ENCODE assay signal across 8 cellular contexts in the genomic region with DNA sequence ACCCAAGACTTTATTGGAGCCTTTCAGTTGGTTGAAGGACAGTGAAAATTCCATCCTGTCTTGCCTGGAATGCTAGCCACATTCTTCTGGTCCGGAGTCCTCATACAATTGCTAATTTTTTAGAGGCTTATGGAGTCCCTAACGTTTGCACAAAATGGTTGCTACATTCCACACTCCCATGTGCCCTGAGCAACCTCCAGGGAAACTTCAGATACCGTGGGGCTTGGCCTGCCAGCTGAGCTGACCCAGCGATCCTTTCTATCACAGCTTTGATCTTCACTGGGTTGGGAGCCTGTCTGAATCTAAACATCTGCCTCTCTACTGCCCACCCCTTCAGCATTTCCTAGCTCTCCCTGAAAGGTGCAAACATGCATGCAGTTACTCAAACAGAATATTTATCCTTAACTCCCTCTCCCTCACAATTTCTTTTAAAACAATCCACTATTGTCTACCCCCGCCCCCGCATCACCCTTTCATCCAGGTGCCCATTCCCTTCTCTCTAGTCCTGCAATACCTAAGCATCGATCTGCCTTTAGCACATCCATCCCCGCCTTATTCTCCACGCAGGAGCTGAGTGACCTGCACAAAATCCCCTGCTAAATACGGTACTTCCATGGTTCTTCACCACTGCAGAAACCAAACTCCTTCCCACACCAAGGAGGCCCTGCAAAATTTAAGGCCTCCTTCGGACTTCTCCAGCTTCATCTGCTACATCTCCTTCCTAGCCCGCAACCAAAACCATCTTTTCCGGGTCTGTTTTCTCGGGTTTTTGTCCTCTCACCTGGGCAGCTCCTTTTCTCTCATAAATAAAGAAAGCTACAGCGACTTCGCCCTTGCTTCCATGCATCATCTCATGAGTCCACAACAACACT. TPM values are rescaled to one million over a fixed set of nuclear protein-coding genes. Genes with fewer than 3 reads are reported as not detected.
DNase-seq lines count a peak whose midpoint lies in the region; TF ChIP-seq lines count a peak whose summit lies in the region.

No MANE protein-coding gene starts in this region.

- H3K4me3 ChIP-seq in MG63 (peak overlapping the region; percentile 67), colonic mucosa (peak overlapping the region; percentile 88), muscle layer of duodenum (ENCODE audit: low read depth in 1 of 2, low read length in 2 of 2) (peak overlapping the region; percentile 96 to 99)

- intact Hi-C loops in colonic mucosa (cut with DNase I): loop anchor here (10.0 kb wide), 1 partner anchor 49 kb away; no protein-coding TSS in a partner anchor

- H3K36me3 ChIP-seq in MG63 (no peaks in the 10 kb centered on the region), colonic mucosa (no peaks in the 10 kb centered on the region), muscle layer of duodenum (ENCODE audit: control insufficient read depth in 1 of 2, insufficient read depth in 2 of 2, low read length in 2 of 2) (no peaks in the 10 kb centered on the region)

- no peak for TF ChIP-seq CTCF in colonic mucosa (IDR thresholded peaks at IDR 0.05)

- no peaks in the 10 kb centered on the region for H3K9me3 ChIP-seq in MG63
- H3K9me3 ChIP-seq in colonic mucosa: no peaks in the 10 kb centered on the region
- H3K9me3 ChIP-seq in muscle layer of duodenum (ENCODE audit: control insufficient read depth in 1 of 2, low read length in 2 of 2): no peaks in the 10 kb centered on the region

- DNase-seq in EH (ENCODE audit: low read depth) (peak; percentile 80), MG63 (no peak), colonic mucosa (peak; percentile 25), foreskin melanocyte (no peak), RKO (ENCODE audit: low spot score) (no peak), mesenteric fat pad (ENCODE audit: low spot score) (no peak)
- no peak for DNase-seq in stimulated activated CD4-positive, alpha-beta T cell treated with anti-CD3 and anti-CD28 coated beads, Interleukin-1b, Interleukin-23, amount 100 ng/mL, for 48 hours

- H3K27ac ChIP-seq in colonic mucosa: peak overlapping the region; percentile 89
- peak overlapping the region; percentile 73 for H3K27ac ChIP-seq in muscle layer of duodenum (ENCODE audit: low read length)

- H3K4me1 ChIP-seq in colonic mucosa (peaks cover 8% of the 10 kb centered on the region), muscle layer of duodenum (ENCODE audit: control insufficient read depth in 1 of 2, insufficient read depth in 2 of 2, low read length in 2 of 2) (peaks cover 9 to 15% of the 10 kb centered on the region in 2 donors)

- no peaks in the 10 kb centered on the region for H3K27me3 ChIP-seq in MG63
- no peaks in the 10 kb centered on the region for H3K27me3 ChIP-seq in colonic mucosa
- no peaks in the 10 kb centered on the region for H3K27me3 ChIP-seq in muscle layer of duodenum (ENCODE audit: low read depth, low read length)

- peak overlapping the region; percentile 94 to 96 for H3K9ac ChIP-seq in colonic mucosa (ENCODE audit: low read depth in 2 of 2, low read length in 2 of 2)

RNA-seq across cellular contexts. Expression of a gene that starts 0.8 kb away (rescaled TPM):
- total RNA-seq in MG63 (2014; rRNA removed; shearing (Covaris generic); ENCODE audit: low replicate concordance): 1.9 and 2.5 TPM in 2 replicates
- 10 to 100 TPM; 13.6 to 21.5 TPM for total RNA-seq in colonic mucosa
- total RNA-seq in mesenteric fat pad: 10.0 TPM

Comparison
In these comparisons a context has a peak if more than half of its experiments do, and no peak if none do; other contexts are left out.
1. DNase-seq: peak in EH (single experiment) and colonic mucosa (single experiment); none in MG63 (single experiment), foreskin melanocyte (single experiment), RKO (single experiment), stimulated activated CD4-positive, alpha-beta T cell treated with anti-CD3 and anti-CD28 coated beads, Interleukin-1b, Interleukin-23, amount 100 ng/mL, for 48 hours (single experiment) and mesenteric fat pad (single experiment).
2. Peak in every context shown above with its lines, with median percentiles within 50 percentile points of each other: H3K4me3 ChIP-seq.